ENCODE assay signal across 8 cellular contexts in the genomic region with DNA sequence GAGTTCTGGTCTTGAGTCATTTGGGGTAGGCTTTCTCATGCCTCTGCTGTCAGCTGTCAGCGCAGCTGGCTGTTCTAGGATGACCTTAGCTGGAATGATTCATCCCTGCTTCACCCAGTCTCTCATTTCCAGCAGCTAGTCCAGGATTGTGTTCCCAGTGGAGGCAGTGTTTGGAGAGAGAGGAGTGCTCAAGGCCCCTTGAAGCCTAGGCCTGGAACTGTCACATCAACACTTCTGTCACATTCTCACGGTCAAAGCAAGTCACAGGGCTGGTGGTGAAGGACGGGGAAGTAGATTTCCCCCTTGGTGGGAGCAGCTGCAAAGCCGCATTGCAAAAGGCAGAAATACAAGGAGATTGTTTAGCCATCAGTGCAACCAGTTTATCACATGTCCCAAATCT. TPM values are rescaled to one million over a fixed set of nuclear protein-coding genes. Genes with fewer than 3 reads are reported as not detected.
DNase-seq lines count a peak whose midpoint lies in the region; TF ChIP-seq lines count a peak whose summit lies in the region.

No MANE protein-coding gene starts in this region.

- CTCF ChIA-PET in RWPE1 (lab: Yijun Ruan, JAX), result interaction anchor here (0.5 kb wide), 1 partner anchor 68 kb away, joined by 3 read pairs; no protein-coding TSS in a partner anchor

- no peaks in the 10 kb centered on the region for H3K79me2 ChIP-seq in osteoblast (ENCODE audit: insufficient read depth, low read length)

- H4K20me1 ChIP-seq in osteoblast (ENCODE audit: insufficient read depth, low read length), result no peaks in the 10 kb centered on the region

- no peak overlapping the region for H3K4me3 ChIP-seq in fibroblast of pulmonary artery (replicated peaks; ENCODE audit: low read depth, low read length)
- no peak overlapping the region for H3K4me3 ChIP-seq in osteoblast (ENCODE audit: insufficient read depth, low read length)

- H3K27ac ChIP-seq in RWPE1 (peak overlapping the region; percentile 78), osteoblast (ENCODE audit: low read depth, low read length) (peak overlapping the region; percentile 80)

- TF ChIP-seq CTCF in RWPE1 (conservative IDR thresholded peaks at IDR 0.05; ENCODE audit: low read depth) (no peak), fibroblast of pulmonary artery (IDR thresholded peaks at IDR 0.05; ENCODE audit: low read length, missing control alignments) (peak; percentile 3), osteoblast (IDR thresholded peaks at IDR 0.05; ENCODE audit: extremely low read depth, low read depth, low read length) (no peak)

- H3K27me3 ChIP-seq in osteoblast (ENCODE audit: insufficient read depth, low read length), result no peaks in the 10 kb centered on the region

- H2AFZ ChIP-seq in osteoblast (ENCODE audit: low read length), result no peak overlapping the region

- H3K36me3 ChIP-seq in osteoblast (ENCODE audit: insufficient read depth, low read length), result no peaks in the 10 kb centered on the region

- no peaks in the 10 kb centered on the region for H3K9me3 ChIP-seq in osteoblast (ENCODE audit: low read depth, low read length)

- DNase-seq in CD1c-positive myeloid dendritic cell (ENCODE audit: extremely low spot score) (peak; percentile 50), RWPE1 (ENCODE audit: low spot score) (peak; percentile 67), fibroblast of pulmonary artery (ENCODE audit: low read depth) (peak; percentile 85), osteoblast (ENCODE audit: insufficient read length, low spot score, missing footprints) (peak; percentile 86), D341Med (ENCODE audit: low spot score) (no peak), NCI-H1694 treated with DMSO at 0.1 percent for 48 hours (lab: John Stamatoyannopoulos, UW) (no peak), NCI-H446 treated with DMSO at 0.1 percent for 48 hours (lab: John Stamatoyannopoulos, UW) (no peak), NCI-H1436 treated with DMSO at 0.1 percent for 48 hours (lab: John Stamatoyannopoulos, UW) (no peak)

- H3K4me2 ChIP-seq in osteoblast (ENCODE audit: insufficient read depth, low read length), result peak overlapping the region; percentile 18

- peaks cover 26% of the 10 kb centered on the region for H3K4me1 ChIP-seq in osteoblast (ENCODE audit: insufficient read depth, low read length)

- POLR2A ChIA-PET in RWPE1 (lab: Yijun Ruan, JAX; ENCODE audit: low non-redundant PET), result interaction anchor here (0.7 kb wide), 1 partner anchor 86 kb away, joined by 4 read pairs; no protein-coding TSS in a partner anchor

RNA-seq across cellular contexts. Expression of a gene that starts 15.2 kb away (rescaled TPM):
- total RNA-seq in osteoblast, result 2,232 and 2,713 TPM in 2 replicates

Comparison
In these comparisons a context has a peak if more than half of its experiments do, and no peak if none do; other contexts are left out.
1. DNase-seq: peak in CD1c-positive myeloid dendritic cell (single experiment), RWPE1 (single experiment), fibroblast of pulmonary artery (single experiment) and osteoblast (single experiment); none in D341Med (single experiment), NCI-H1694 treated with DMSO at 0.1 percent for 48 hours (single experiment), NCI-H446 treated with DMSO at 0.1 percent for 48 hours (single experiment) and NCI-H1436 treated with DMSO at 0.1 percent for 48 hours (single experiment).